In the genomic region with DNA sequence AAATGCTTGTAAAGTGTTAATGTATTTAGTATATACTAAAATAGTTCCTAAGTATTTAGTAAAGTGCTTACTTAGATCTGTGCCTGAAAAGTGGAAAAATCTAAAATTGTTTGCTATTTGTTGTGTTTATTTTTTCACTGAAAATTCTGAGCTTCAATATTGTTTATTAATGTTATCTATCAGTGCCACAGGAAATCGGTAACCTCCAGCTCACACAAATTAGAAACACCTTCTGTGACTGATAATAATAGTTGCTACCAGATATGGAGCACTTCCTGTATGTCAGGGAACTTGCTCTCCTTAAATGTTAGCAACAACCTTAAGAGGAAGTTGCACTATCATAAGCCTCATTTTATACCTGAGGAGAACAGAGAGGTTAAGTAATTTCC, we compare ENCODE assay signal across 1 cellular context.
TF ChIP-seq lines count a peak whose summit lies in the region.

No MANE protein-coding gene starts in this region.

TF ChIP-seq in H1, 55 proteins besides CTCF, POLR2A, EP300 and RAD21:
- no peak for TF ChIP-seq ATF2 (IDR thresholded peaks at IDR 0.05; ENCODE audit: low read length)
- 0 out of 2 replicates have a peak, but pooled peaks have one; percentile 17 for TF ChIP-seq POU5F1 (IDR thresholded peaks at IDR 0.05; ENCODE audit: low read depth, low read length)
